ENCODE assay signal across 21 cellular contexts in genomic region chr6:25428758-25429317, GRCh38.
"Had no signal": no experiment of that assay in that cellular context is flagged by ENCODE, and none has a peak within 500 bp of the region (broad histone marks: within the 10 kb centered on the region; RNA-seq: fewer than 3 reads in every experiment).

No MANE protein-coding gene starts in this region.

- ATAC-seq: activated CD8-positive, alpha-beta T cell treated with anti-CD3 and anti-CD28 coated beads, Interleukin-2, amount 10 ng/mL, durations not matched to agents 7 days and 5 days; PC-3 had no signal

- H3K9me3 ChIP-seq: adrenal gland had no signal

- H3K27ac Mint-ChIP-seq: activated CD8-positive, alpha-beta T cell treated with anti-CD3 and anti-CD28 coated beads, Interleukin-2, amount 10 ng/mL, durations not matched to agents 7 days and 5 days; activated naive CD8-positive, alpha-beta T cell treated with anti-CD3 and anti-CD28 coated beads, Interleukin-2, amount 10 ng/mL, durations not matched to agents 7 days and 5 days; T-helper 1 cell treated with Interleukin-12 subunit alpha and Interleukin-12 subunit beta and Interleukin-4 antibody, amounts not matched to agents 30 μg/mL and 1 μg/mL, for 36 hours had no signal

- H3K27me3 Mint-ChIP-seq: activated naive CD8-positive, alpha-beta T cell treated with anti-CD3 and anti-CD28 coated beads, Interleukin-2, amount 10 ng/mL, durations not matched to agents 7 days and 5 days had no signal

- H3K27me3 ChIP-seq: adrenal gland had no signal

- H3K9me3 Mint-ChIP-seq: activated naive CD8-positive, alpha-beta T cell treated with anti-CD3 and anti-CD28 coated beads, Interleukin-2, amount 10 ng/mL, durations not matched to agents 7 days and 5 days; T-helper 1 cell treated with Interleukin-12 subunit alpha and Interleukin-12 subunit beta and Interleukin-4 antibody, amounts not matched to agents 30 μg/mL and 1 μg/mL, for 36 hours had no signal

- H3K4me3 ChIP-seq: adrenal gland had no signal

- H3K4me1 ChIP-seq: adrenal gland had no signal

- H3K27ac ChIP-seq: adrenal gland had no signal

- H3K4me3 Mint-ChIP-seq: activated CD8-positive, alpha-beta T cell treated with anti-CD3 and anti-CD28 coated beads, Interleukin-2, amount 10 ng/mL, durations not matched to agents 7 days and 5 days; activated naive CD8-positive, alpha-beta T cell treated with anti-CD3 and anti-CD28 coated beads, Interleukin-2, amount 10 ng/mL, durations not matched to agents 7 days and 5 days; T-helper 1 cell treated with Interleukin-12 subunit alpha and Interleukin-12 subunit beta and Interleukin-4 antibody, amounts not matched to agents 30 μg/mL and 1 μg/mL, for 36 hours had no signal

- H3K36me3 ChIP-seq: adrenal gland had no signal

- DNase-seq: activated CD4-positive, alpha-beta T cell treated with anti-CD3 and anti-CD28 coated beads for 48 hours; activated CD4-positive, alpha-beta T cell treated with anti-CD3 and anti-CD28 coated beads, Interleukin-2, amount 50 U/mL, for 4 hours; activated CD4-positive, CD25-positive, alpha-beta regulatory T cell treated with anti-CD3 and anti-CD28 coated beads, Interleukin-2, amount 50 U/mL, for 72 hours; activated CD8-positive, alpha-beta memory T cell treated with anti-CD3 and anti-CD28 coated beads, Interleukin-2, amount 50 U/mL, for 48 hours; activated CD8-positive, alpha-beta T cell treated with anti-CD3 and anti-CD28 coated beads, Interleukin-2, amount 10 ng/mL, durations not matched to agents 7 days and 5 days; activated naive CD4-positive, alpha-beta T cell treated with anti-CD3 and anti-CD28 coated beads, Interleukin-2, amount 50 U/mL, for 16 hours; activated naive CD8-positive, alpha-beta T cell treated with anti-CD3 and anti-CD28 coated beads, Interleukin-2, amount 10 ng/mL, durations not matched to agents 7 days and 5 days; activated T-cell treated with anti-CD3 and anti-CD28 coated beads, Interleukin-2, amount 50 U/mL, for 1 hour; adrenal gland; anterior cingulate cortex; central memory CD4-positive, alpha-beta T cell; NCI-H1092 treated with DMSO at 0.1 percent for 48 hours; NCI-H1417 treated with DMSO at 0.1 percent for 48 hours; NCI-H1694; NCI-H2029; NCI-H510A treated with DMSO at 0.1 percent for 48 hours; NCI-H69; NK-92 treated with Interleukin-12 subunit alpha and Interleukin-12 subunit beta, amount 100 ng/mL, for 24 hours; PC-3; SHP77 treated with DMSO at 0.1 percent for 48 hours had no signal

- H3K4me1 Mint-ChIP-seq: activated naive CD8-positive, alpha-beta T cell treated with anti-CD3 and anti-CD28 coated beads, Interleukin-2, amount 10 ng/mL, durations not matched to agents 7 days and 5 days had no signal
